In the genomic region with DNA sequence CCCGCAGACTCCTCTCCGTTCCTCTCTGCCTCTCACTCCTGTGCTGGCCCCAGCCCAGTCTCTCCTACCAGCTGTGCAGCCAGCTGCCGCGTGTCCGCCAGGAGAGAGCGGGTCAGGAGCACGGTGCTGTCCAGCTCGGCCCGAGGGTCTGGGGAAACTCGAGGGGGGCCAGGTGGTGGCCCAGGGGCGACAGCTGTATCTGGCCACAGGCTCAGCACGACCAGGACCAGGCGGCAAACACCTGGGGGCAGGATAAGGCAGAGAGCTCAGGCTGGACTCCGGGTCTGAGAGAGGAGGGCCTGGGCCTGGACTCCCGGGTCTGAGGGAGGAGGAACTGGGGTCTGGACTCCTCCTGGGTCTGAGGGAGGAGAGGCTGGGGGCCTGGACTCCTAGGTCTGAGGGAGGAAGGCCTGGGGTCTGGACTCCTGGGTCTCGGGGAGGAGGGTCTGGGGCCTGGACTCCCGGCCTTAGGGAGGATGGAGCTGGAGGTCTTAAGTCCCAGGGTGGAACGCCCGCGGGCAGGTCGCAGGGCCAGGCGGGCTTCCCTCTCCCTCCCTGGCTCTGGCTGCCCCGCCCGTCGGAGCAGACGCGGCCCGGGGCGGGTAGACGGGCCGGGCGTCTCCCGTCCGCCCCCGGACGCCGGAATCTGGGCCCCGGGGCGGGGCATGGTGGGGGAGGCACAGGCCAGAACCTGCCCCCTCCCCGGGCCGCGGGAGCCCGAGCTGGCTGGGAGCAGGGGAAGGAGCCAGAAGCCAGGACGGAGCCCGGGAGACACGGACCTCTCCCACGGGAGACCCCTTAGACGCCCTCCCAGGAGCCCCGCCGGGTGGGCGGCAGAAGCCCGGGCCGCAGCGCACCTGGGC, we compare ENCODE assay signal across 1 cellular context.
TF ChIP-seq lines count a peak whose summit lies in the region.

No MANE protein-coding gene starts in this region.

TF ChIP-seq in A549, 52 proteins besides CTCF, POLR2A, EP300 and RAD21 (continued from another document):
- TF ChIP-seq, protein P1, sequence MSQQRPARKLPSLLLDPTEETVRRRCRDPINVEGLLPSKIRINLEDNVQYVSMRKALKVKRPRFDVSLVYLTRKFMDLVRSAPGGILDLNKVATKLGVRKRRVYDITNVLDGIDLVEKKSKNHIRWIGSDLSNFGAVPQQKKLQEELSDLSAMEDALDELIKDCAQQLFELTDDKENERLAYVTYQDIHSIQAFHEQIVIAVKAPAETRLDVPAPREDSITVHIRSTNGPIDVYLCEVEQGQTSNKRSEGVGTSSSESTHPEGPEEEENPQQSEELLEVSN (IDR thresholded peaks at IDR 0.05; ENCODE audit: borderline replicate concordance, low read depth): no peak
- peak; percentile 34 to 38; a peak in 3 of 5 replicates for TF ChIP-seq JUN (IDR thresholded peaks at IDR 0.05)
- no peak for TF ChIP-seq RARB (CRISPR knock-in tag; IDR thresholded peaks at IDR 0.05)
- TF ChIP-seq TP53 (CRISPR knock-in tag; IDR thresholded peaks at IDR 0.05): no peak
- TF ChIP-seq ESRRA (IDR thresholded peaks at IDR 0.05; ENCODE audit: borderline replicate concordance, low read length): no peak
- TF ChIP-seq MYC (IDR thresholded peaks at IDR 0.05; ENCODE audit: borderline replicate concordance, low read length): no peak
- TF ChIP-seq, protein P2, sequence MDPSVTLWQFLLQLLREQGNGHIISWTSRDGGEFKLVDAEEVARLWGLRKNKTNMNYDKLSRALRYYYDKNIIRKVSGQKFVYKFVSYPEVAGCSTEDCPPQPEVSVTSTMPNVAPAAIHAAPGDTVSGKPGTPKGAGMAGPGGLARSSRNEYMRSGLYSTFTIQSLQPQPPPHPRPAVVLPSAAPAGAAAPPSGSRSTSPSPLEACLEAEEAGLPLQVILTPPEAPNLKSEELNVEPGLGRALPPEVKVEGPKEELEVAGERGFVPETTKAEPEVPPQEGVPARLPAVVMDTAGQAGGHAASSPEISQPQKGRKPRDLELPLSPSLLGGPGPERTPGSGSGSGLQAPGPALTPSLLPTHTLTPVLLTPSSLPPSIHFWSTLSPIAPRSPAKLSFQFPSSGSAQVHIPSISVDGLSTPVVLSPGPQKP (IDR thresholded peaks at IDR 0.05; ENCODE audit: low read depth, low read length): no peak
- no peak for TF ChIP-seq CBX8 (IDR thresholded peaks at IDR 0.05)
- TF ChIP-seq RFX5 (IDR thresholded peaks at IDR 0.05): no peak
- TF ChIP-seq, protein P3, sequence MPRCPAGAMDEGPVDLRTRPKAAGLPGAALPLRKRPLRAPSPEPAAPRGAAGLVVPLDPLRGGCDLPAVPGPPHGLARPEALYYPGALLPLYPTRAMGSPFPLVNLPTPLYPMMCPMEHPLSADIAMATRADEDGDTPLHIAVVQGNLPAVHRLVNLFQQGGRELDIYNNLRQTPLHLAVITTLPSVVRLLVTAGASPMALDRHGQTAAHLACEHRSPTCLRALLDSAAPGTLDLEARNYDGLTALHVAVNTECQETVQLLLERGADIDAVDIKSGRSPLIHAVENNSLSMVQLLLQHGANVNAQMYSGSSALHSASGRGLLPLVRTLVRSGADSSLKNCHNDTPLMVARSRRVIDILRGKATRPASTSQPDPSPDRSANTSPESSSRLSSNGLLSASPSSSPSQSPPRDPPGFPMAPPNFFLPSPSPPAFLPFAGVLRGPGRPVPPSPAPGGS (IDR thresholded peaks at IDR 0.05): no peak
- 0 out of 2 replicates have a peak, but pooled peaks have one; percentile 21 for TF ChIP-seq MAZ (IDR thresholded peaks at IDR 0.05; ENCODE audit: borderline replicate concordance, low read depth, low read length)
- TF ChIP-seq BHLHE40 (IDR thresholded peaks at IDR 0.05; ENCODE audit: low read depth, low read length): no peak
- TF ChIP-seq HEYL (CRISPR knock-in tag; IDR thresholded peaks at IDR 0.05): no peak
- TF ChIP-seq EHMT2 (IDR thresholded peaks at IDR 0.05; ENCODE audit: low read depth): no peak
- TF ChIP-seq NFE2L2 (conservative IDR thresholded peaks at IDR 0.05; ENCODE audit: low read length): no peak
- no peak for TF ChIP-seq MAFK (IDR thresholded peaks at IDR 0.05; ENCODE audit: partially characterized antibody)
- no peak for TF ChIP-seq FOSL2 (IDR thresholded peaks at IDR 0.05)
- TF ChIP-seq FOSL2 (CRISPR knock-in tag; IDR thresholded peaks at IDR 0.05): no peak
- TF ChIP-seq ZNF302 (CRISPR knock-in tag; IDR thresholded peaks at IDR 0.05): no peak
- TF ChIP-seq ZFP36 (IDR thresholded peaks at IDR 0.05; ENCODE audit: borderline replicate concordance, partially characterized antibody): peak; percentile 49
- no peak for TF ChIP-seq ZSCAN20 (CRISPR knock-in tag; IDR thresholded peaks at IDR 0.05)
